Comparison of ENCODE assay signal across 28 cellular contexts in the genomic region with DNA sequence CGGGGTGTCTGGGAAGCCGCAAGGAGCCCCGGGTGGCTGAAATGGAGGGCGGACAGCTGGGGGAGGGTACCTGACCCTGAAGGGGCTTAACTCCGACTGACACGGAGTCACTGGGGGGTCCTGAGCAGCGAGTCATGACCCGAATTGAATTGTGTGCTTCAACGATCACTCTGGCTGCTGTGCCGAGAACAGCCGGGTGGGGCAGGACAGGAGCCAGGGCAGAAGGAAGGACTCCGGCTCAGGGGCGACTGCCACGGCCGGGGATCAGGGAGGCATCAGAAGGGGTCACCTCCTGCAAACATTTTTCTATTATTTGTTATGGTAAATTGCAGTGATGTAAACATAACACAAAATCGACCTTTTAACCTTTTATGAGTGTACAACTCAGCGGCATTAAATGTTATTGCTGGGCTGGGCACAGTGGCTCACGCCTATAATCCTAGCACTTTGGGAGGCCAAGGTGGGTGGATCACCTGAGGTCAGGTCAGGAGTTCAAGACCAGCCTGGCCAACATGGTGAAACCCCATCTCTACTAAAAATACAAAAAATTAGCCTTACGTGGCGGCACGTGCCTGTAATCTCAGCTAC. TPM values are rescaled to one million over a fixed set of nuclear protein-coding genes. Genes with fewer than 3 reads are reported as not detected.
"Had no signal": no experiment of that assay in that cellular context is flagged by ENCODE, and none has a peak within 500 bp of the region (broad histone marks: within the 10 kb centered on the region; RNA-seq: fewer than 3 reads in every experiment).

No MANE protein-coding gene starts in this region.

- DNase-seq: activated CD4-positive, alpha-beta T cell treated with anti-CD3 and anti-CD28 coated beads, Interleukin-2, amount 50 U/mL, for 4 hours; activated CD8-positive, alpha-beta memory T cell treated with anti-CD3 and anti-CD28 coated beads for 24 hours; activated CD8-positive, alpha-beta memory T cell treated with anti-CD3 and anti-CD28 coated beads, Interleukin-2, amount 50 U/mL, for 4 hours; activated naive CD4-positive, alpha-beta T cell; activated T-cell treated with anti-CD3 and anti-CD28 coated beads, Interleukin-2, amount 50 U/mL, for 24 hours; dermis blood vessel endothelial cell; effector memory CD4-positive, alpha-beta T cell; hippocampal formation; kidney glomerular epithelial cell; left ventricle myocardium inferior; retina; spleen; stimulated activated CD4-positive, alpha-beta T cell treated with anti-CD3 and anti-CD28 coated beads, Interleukin-4, amount 100 ng/mL, for 1 hour; stimulated activated naive CD4-positive, alpha-beta T cell; T-helper 1 cell had no signal

- H3K9me3 Mint-ChIP-seq: activated T-cell treated with anti-CD3 and anti-CD28 coated beads, Interleukin-2, amount 50 U/mL, for 24 hours; activated T-helper 17 cell treated with anti-CD3 and anti-CD28 coated beads, Interleukin-2, amount 50 U/mL, for 72 hours; naive thymus-derived CD8-positive, alpha-beta T cell had no signal

- H3K36me3 Mint-ChIP-seq: naive thymus-derived CD8-positive, alpha-beta T cell; WTC11 had no signal

- H3K27me3 Mint-ChIP-seq: activated naive CD8-positive, alpha-beta T cell; activated T-helper 17 cell treated with anti-CD3 and anti-CD28 coated beads, Interleukin-2, amount 50 U/mL, for 72 hours had no signal

- FAIRE-seq: astrocyte, frontal cortex had no signal

- H3K4me3 Mint-ChIP-seq: activated naive CD8-positive, alpha-beta T cell; activated T-cell treated with anti-CD3 and anti-CD28 coated beads, Interleukin-2, amount 50 U/mL, for 24 hours; activated T-helper 17 cell treated with anti-CD3 and anti-CD28 coated beads, Interleukin-2, amount 50 U/mL, for 72 hours; naive thymus-derived CD8-positive, alpha-beta T cell; WTC11 had no signal

- H3K27ac ChIP-seq: cardiac muscle cell, left ventricle myocardium inferior, spleen, thoracic aorta had no signal

- H3K36me3 ChIP-seq: cardiac muscle cell, left ventricle myocardium inferior, spleen, thoracic aorta had no signal

- H3K27me3 ChIP-seq: cardiac muscle cell had no signal

- ATAC-seq: activated T-helper 17 cell treated with anti-CD3 and anti-CD28 coated beads, Interleukin-2, amount 50 U/mL, for 72 hours; esophagus mucosa; naive thymus-derived CD8-positive, alpha-beta T cell; WTC11 had no signal

- H3K9me3 ChIP-seq: left ventricle myocardium inferior, spleen, thoracic aorta had no signal

- H3K27ac Mint-ChIP-seq: activated naive CD8-positive, alpha-beta T cell; activated T-cell treated with anti-CD3 and anti-CD28 coated beads, Interleukin-2, amount 50 U/mL, for 24 hours; activated T-helper 17 cell treated with anti-CD3 and anti-CD28 coated beads, Interleukin-2, amount 50 U/mL, for 72 hours; progenitor cell of endocrine pancreas; WTC11 had no signal

- H3K4me3 ChIP-seq: cardiac muscle cell, left ventricle myocardium inferior, spleen, thoracic aorta had no signal

RNA-seq across cellular contexts. Expression of a gene that starts 21.9 kb away (rescaled TPM):
- total RNA-seq: astrocyte; cardiac muscle cell; frontal cortex; left ventricle myocardium inferior; lung microvascular endothelial cell; naive thymus-derived CD8-positive, alpha-beta T cell; osteocyte; progenitor cell of endocrine pancreas; thoracic aorta; ureter; WTC11 had no signal
